8 cellular contexts compared by ENCODE assay signal in the genomic region with DNA sequence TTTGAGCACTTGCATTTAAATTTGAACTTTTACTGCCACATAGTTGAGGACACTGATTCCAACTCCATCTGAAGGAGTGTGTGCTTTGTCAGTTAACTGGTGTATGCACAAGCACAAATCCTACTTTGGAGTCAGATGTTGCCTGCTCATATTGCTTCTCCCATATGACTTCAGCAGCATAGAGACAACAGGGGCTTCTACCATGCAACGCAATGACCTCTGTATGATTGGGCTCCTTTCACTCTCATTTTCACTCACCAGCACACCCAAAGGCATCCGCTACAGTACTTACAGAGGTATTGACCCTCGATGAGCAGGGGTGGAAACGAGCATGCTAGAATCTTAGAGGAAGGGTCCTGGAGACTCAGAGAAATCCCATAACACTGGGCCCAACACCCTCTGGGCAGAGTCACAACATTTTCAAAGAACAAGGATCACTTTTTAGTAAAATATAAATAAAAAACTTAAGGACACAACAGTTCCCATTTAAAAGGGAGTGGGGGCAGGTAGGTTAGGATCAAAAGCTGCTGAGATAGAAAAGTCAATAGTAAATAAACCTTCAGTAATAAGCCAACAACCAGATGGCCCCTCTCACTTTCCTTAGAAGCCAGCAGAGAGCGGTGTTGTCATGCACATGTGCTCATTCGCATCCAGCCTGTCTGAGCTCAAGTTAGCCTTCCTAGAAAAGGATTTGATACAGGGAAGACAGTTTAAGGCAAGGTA.
DNase-seq lines count a peak whose midpoint lies in the region; ATAC-seq and TF ChIP-seq lines count a peak whose summit lies in the region.

No MANE protein-coding gene starts in this region.

- no peaks in the 10 kb centered on the region for H3K79me2 ChIP-seq in Karpas-422 (ENCODE audit: low read length)

- H3K4me3 Mint-ChIP-seq in activated naive CD4-positive, alpha-beta T cell treated with anti-CD3 and anti-CD28 coated beads, Interleukin-2, amount 10 ng/mL, durations not matched to agents 7 days and 5 days = no peak overlapping the region

- TF ChIP-seq CTCF in BE2C (IDR thresholded peaks at IDR 0.05; ENCODE audit: low read depth, low read length) (peak; percentile 82), lung (IDR thresholded peaks at IDR 0.05; ENCODE audit: control extremely low read depth, extremely low read depth) (peak; percentile 48)

- H2AFZ ChIP-seq in Karpas-422 (ENCODE audit: low read length) = no peak overlapping the region

- H3K27ac ChIP-seq in Karpas-422 (ENCODE audit: low read length) = no peak overlapping the region
- no peak overlapping the region for H3K27ac ChIP-seq in lung (ENCODE audit: low read depth in 1 of 2, low read length in 1 of 2)

- H3K4me2 ChIP-seq in Karpas-422 (ENCODE audit: low read depth, low read length, poor library complexity, severe bottlenecking) = no peak overlapping the region

- ATAC-seq in GM19043 (IDR thresholded peaks at IDR 0.05; ENCODE audit: low read depth, unreplicated experiment) (peak; percentile 89), lung (ENCODE audit: insufficient read depth, low FRiP score) (peak; percentile 66), HG02884 (IDR thresholded peaks at IDR 0.05; ENCODE audit: unreplicated experiment) (no peak)

- no peak overlapping the region for H3K9ac ChIP-seq in Karpas-422 (ENCODE audit: low read length)

- no peaks in the 10 kb centered on the region for H3K27me3 ChIP-seq in BE2C
- H3K27me3 ChIP-seq in Karpas-422 (ENCODE audit: low read length) = peaks cover 2% of the 10 kb centered on the region; the same call in 1 of the 2 replicates
- H3K27me3 ChIP-seq in lung (ENCODE audit: control insufficient read depth, insufficient read depth) = no peaks in the 10 kb centered on the region

- peak; percentile 46 for DNase-seq in BE2C
- peak; percentile 72 for DNase-seq in Karpas-422
- DNase-seq in OCI-M2 (lab: John Stamatoyannopoulos, UW; ENCODE audit: unreplicated experiment) = peak; percentile 25
- peak; percentile 69 for DNase-seq in ecto neural progenitor cell (ENCODE audit: low spot score)
- peak; percentile 38 for DNase-seq in lung (ENCODE audit: low spot score)
- no peak for DNase-seq in activated naive CD4-positive, alpha-beta T cell treated with anti-CD3 and anti-CD28 coated beads, Interleukin-2, amount 10 ng/mL, durations not matched to agents 7 days and 5 days

- H3K36me3 ChIP-seq in BE2C (no peaks in the 10 kb centered on the region), Karpas-422 (ENCODE audit: insufficient read depth, low read length) (no peaks in the 10 kb centered on the region), lung (ENCODE audit: control insufficient read depth in 2 of 2, insufficient read depth in 2 of 2, low read length in 2 of 2) (no peaks in the 10 kb centered on the region)

- H3K36me3 Mint-ChIP-seq in activated naive CD4-positive, alpha-beta T cell treated with anti-CD3 and anti-CD28 coated beads, Interleukin-2, amount 10 ng/mL, durations not matched to agents 7 days and 5 days = no peaks in the 10 kb centered on the region

- no peaks in the 10 kb centered on the region for H3K4me1 Mint-ChIP-seq in activated naive CD4-positive, alpha-beta T cell treated with anti-CD3 and anti-CD28 coated beads, Interleukin-2, amount 10 ng/mL, durations not matched to agents 7 days and 5 days

- no peaks in the 10 kb centered on the region for H4K20me1 ChIP-seq in Karpas-422 (ENCODE audit: insufficient read depth, low read depth, low read length)

- WGBS in lung, 2 donors = 48 to 61% methylated on average over 6 of the region's 6 CpGs

- H3K9me3 Mint-ChIP-seq in activated naive CD4-positive, alpha-beta T cell treated with anti-CD3 and anti-CD28 coated beads, Interleukin-2, amount 10 ng/mL, durations not matched to agents 7 days and 5 days = no peaks in the 10 kb centered on the region

- no peaks in the 10 kb centered on the region for H3K27me3 Mint-ChIP-seq in activated naive CD4-positive, alpha-beta T cell treated with anti-CD3 and anti-CD28 coated beads, Interleukin-2, amount 10 ng/mL, durations not matched to agents 7 days and 5 days

- CTCF ChIA-PET in activated naive CD4-positive, alpha-beta T cell treated with anti-CD3 and anti-CD28 coated beads, Interleukin-2, amount 10 ng/mL, durations not matched to agents 7 days and 5 days (lab: Charles Lee) = interaction anchor here (0.6 kb wide), 1 partner anchor 33 kb away, joined by 3 read pairs; no protein-coding TSS in a partner anchor

- no peaks in the 10 kb centered on the region for H3K9me2 ChIP-seq in Karpas-422 (replicated peaks; ENCODE audit: insufficient read depth, low read length)

- H3K9me3 ChIP-seq in BE2C (no peaks in the 10 kb centered on the region), Karpas-422 (ENCODE audit: low read length) (no peaks in the 10 kb centered on the region), lung (ENCODE audit: control insufficient read depth in 2 of 2, insufficient read depth in 1 of 2, low read length in 1 of 2) (no peaks in the 10 kb centered on the region)

- H3K4me3 ChIP-seq in BE2C (ENCODE audit: low read depth, low read length) (no peak overlapping the region), Karpas-422 (ENCODE audit: low read length) (no peak overlapping the region), lung (no peak overlapping the region)

- no peak overlapping the region for H3K27ac Mint-ChIP-seq in activated naive CD4-positive, alpha-beta T cell treated with anti-CD3 and anti-CD28 coated beads, Interleukin-2, amount 10 ng/mL, durations not matched to agents 7 days and 5 days

- no peaks in the 10 kb centered on the region for H3K4me1 ChIP-seq in BE2C
- no peaks in the 10 kb centered on the region for H3K4me1 ChIP-seq in Karpas-422 (ENCODE audit: low read length)
- H3K4me1 ChIP-seq in lung (ENCODE audit: control insufficient read depth in 2 of 2, insufficient read depth in 2 of 2, low read length in 2 of 2) = no peaks in the 10 kb centered on the region
